1 cellular context compared by ENCODE assay signal in the genomic region with DNA sequence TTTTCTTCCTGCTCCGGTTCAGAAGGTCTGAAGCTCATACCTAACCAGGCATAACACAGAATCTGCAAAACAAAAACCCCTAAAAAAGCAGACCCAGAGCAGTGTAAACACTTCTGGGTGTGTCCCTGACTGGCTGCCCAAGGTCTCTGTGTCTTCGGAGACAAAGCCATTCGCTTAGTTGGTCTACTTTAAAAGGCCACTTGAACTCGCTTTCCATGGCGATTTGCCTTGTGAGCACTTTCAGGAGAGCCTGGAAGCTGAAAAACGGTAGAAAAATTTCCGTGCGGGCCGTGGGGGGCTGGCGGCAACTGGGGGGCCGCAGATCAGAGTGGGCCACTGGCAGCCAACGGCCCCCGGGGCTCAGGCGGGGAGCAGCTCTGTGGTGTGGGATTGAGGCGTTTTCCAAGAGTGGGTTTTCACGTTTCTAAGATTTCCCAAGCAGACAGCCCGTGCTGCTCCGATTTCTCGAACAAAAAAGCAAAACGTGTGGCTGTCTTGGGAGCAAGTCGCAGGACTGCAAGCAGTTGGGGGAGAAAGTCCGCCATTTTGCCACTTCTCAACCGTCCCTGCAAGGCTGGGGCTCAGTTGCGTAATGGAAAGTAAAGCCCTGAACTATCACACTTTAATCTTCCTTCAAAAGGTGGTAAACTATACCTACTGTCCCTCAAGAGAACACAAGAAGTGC.
TF ChIP-seq lines count a peak whose summit lies in the region.

No MANE protein-coding gene starts in this region.

TF ChIP-seq in endothelial cell of umbilical vein, 7 proteins besides CTCF, POLR2A, EP300 and RAD21 (continued from another document):
- TF ChIP-seq, protein P1, sequence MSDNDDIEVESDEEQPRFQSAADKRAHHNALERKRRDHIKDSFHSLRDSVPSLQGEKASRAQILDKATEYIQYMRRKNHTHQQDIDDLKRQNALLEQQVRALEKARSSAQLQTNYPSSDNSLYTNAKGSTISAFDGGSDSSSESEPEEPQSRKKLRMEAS (IDR thresholded peaks at IDR 0.05; ENCODE audit: insufficient read depth, insufficient read length): no peak
- TF ChIP-seq FOS (IDR thresholded peaks at IDR 0.05; ENCODE audit: borderline replicate concordance, insufficient read depth, low read length): no peak
- no peak for TF ChIP-seq MYC (IDR thresholded peaks at IDR 0.05; ENCODE audit: low read depth, low read length)
- TF ChIP-seq GATA2 (IDR thresholded peaks at IDR 0.05; ENCODE audit: insufficient read depth, insufficient read length, low read depth, low read length): no peak
